9 cellular contexts compared by ENCODE assay signal in genomic region chr15:64776402-64776786, GRCh38. TPM values are rescaled to one million over a fixed set of nuclear protein-coding genes. Genes with fewer than 3 reads are reported as not detected.
DNase-seq lines count a peak whose midpoint lies in the region; ATAC-seq and TF ChIP-seq lines count a peak whose summit lies in the region.
"Had no signal": no experiment of that assay in that cellular context is flagged by ENCODE, and none has a peak within 500 bp of the region (broad histone marks: within the 10 kb centered on the region; RNA-seq: fewer than 3 reads in every experiment).

No MANE protein-coding gene starts in this region.

- H3K4me3 Mint-ChIP-seq in CD4-positive, alpha-beta memory T cell: peak overlapping the region in 7 of 8 donors; percentile 47 to 80 (median 62)
- H3K4me3 Mint-ChIP-seq in HFFc6: no peak overlapping the region; the same call in 1 of the 2 replicates

- POLR2A ChIA-PET in CD4-positive, alpha-beta memory T cell (lab: Charles Lee; ENCODE audit: partially characterized antibody): no interaction called here

- no peaks in the 10 kb centered on the region for H3K9me3 ChIP-seq in CD4-positive, alpha-beta memory T cell (ENCODE audit: control insufficient read depth in 1 of 2, low read length in 2 of 2)
- no peaks in the 10 kb centered on the region for H3K9me3 ChIP-seq in RWPE2 (ENCODE audit: severe bottlenecking)
- H3K9me3 ChIP-seq in hepatocyte (ENCODE audit: low read depth): no peaks in the 10 kb centered on the region

- H3K4me2 ChIP-seq in hepatocyte: peak overlapping the region; percentile 100

- no peaks in the 10 kb centered on the region for H3K9me3 Mint-ChIP-seq in CD4-positive, alpha-beta memory T cell
- H3K9me3 Mint-ChIP-seq in HFFc6: no peaks in the 10 kb centered on the region

- WGBS in hepatocyte (ENCODE audit: low lambda C conversion rate, missing lambda C conversion rate): 9% methylated on average over 25 of the region's 25 CpGs

- peaks cover 0 to 13% (median 4%) of the 10 kb centered on the region in 4 donors for H3K4me1 Mint-ChIP-seq in CD4-positive, alpha-beta memory T cell
- no peaks in the 10 kb centered on the region for H3K4me1 Mint-ChIP-seq in HFFc6 (ENCODE audit: low read depth)

- peaks cover 17 to 26% of the 10 kb centered on the region in 2 donors for H3K27me3 Mint-ChIP-seq in CD4-positive, alpha-beta memory T cell
- H3K27me3 Mint-ChIP-seq in HFFc6 (ENCODE audit: insufficient read depth): peaks cover 37% of the 10 kb centered on the region

- H3K4me1 ChIP-seq in CD4-positive, alpha-beta memory T cell (ENCODE audit: insufficient read depth, low read length): no peaks in the 10 kb centered on the region
- H3K4me1 ChIP-seq in RWPE2 (ENCODE audit: insufficient read depth, poor library complexity, severe bottlenecking) (no peaks in the 10 kb centered on the region), hepatocyte (ENCODE audit: insufficient read depth) (peaks cover 6% of the 10 kb centered on the region), rectal smooth muscle tissue (ENCODE audit: control insufficient read depth, insufficient read depth, low read length) (peaks cover 16% of the 10 kb centered on the region)

- CTCF ChIA-PET in CD4-positive, alpha-beta memory T cell (lab: Charles Lee; ENCODE audit: partially characterized antibody): no interaction called here

- peak overlapping the region; percentile 99 for H2AFZ ChIP-seq in hepatocyte

- peaks cover 3% of the 10 kb centered on the region for H3K79me2 ChIP-seq in hepatocyte

- TF ChIP-seq CTCF in RWPE2 (IDR thresholded peaks at IDR 0.05; ENCODE audit: poor library complexity, severe bottlenecking): no peak
- no peak for TF ChIP-seq CTCF in hepatocyte (IDR thresholded peaks at IDR 0.05; ENCODE audit: poor library complexity)
- TF ChIP-seq CTCF in HFFc6 (IDR thresholded peaks at IDR 0.05): no peak

- intact Hi-C loops in CD4-positive, alpha-beta memory T cell (cut with micrococcal nuclease): no loop called here
- intact Hi-C loops in posterior cingulate gyrus (cut with DNase I): no loop called here

- no peaks in the 10 kb centered on the region for H4K20me1 ChIP-seq in hepatocyte (ENCODE audit: insufficient read depth, poor library complexity, severe bottlenecking)

- no peak for DNase-seq in CD4-positive, alpha-beta memory T cell
- DNase-seq in RWPE2 (ENCODE audit: low spot score): no peak
- no peak for DNase-seq in hepatocyte (ENCODE audit: low spot score)
- no peak for DNase-seq in HFFc6
- DNase-seq in posterior cingulate gyrus: no peak
- DNase-seq in NCI-H1694 (lab: John Stamatoyannopoulos, UW): no peak
- DNase-seq: head of caudate nucleus had no signal

- ATAC-seq in RWPE2 (ENCODE audit: low read depth) (no peak), HG02763 (IDR thresholded peaks at IDR 0.05; ENCODE audit: unreplicated experiment) (no peak)

- H3K9me2 ChIP-seq in hepatocyte (replicated peaks; ENCODE audit: insufficient read depth): no peaks in the 10 kb centered on the region

- no peaks in the 10 kb centered on the region for H3K36me3 Mint-ChIP-seq in CD4-positive, alpha-beta memory T cell
- H3K36me3 Mint-ChIP-seq in HFFc6 (ENCODE audit: low read depth): no peaks in the 10 kb centered on the region

- H3K27me3 ChIP-seq in CD4-positive, alpha-beta memory T cell (ENCODE audit: insufficient read depth, low read length): peaks cover 6% of the 10 kb centered on the region
- H3K27me3 ChIP-seq in RWPE2 (ENCODE audit: insufficient read depth, poor library complexity, severe bottlenecking): peaks cover 15% of the 10 kb centered on the region
- H3K27me3 ChIP-seq in hepatocyte: no peaks in the 10 kb centered on the region
- no peaks in the 10 kb centered on the region for H3K27me3 ChIP-seq in rectal smooth muscle tissue (ENCODE audit: control insufficient read depth, insufficient read depth, low read length)

- H3K4me3 ChIP-seq in CD4-positive, alpha-beta memory T cell (ENCODE audit: low read length in 2 of 2): no peak overlapping the region
- peak overlapping the region; percentile 69 for H3K4me3 ChIP-seq in RWPE2 (ENCODE audit: severe bottlenecking)
- H3K4me3 ChIP-seq in hepatocyte: peak overlapping the region; percentile 99
- H3K4me3 ChIP-seq in rectal smooth muscle tissue (ENCODE audit: low read length): peak overlapping the region; percentile 73

- no peaks in the 10 kb centered on the region for H3K36me3 ChIP-seq in CD4-positive, alpha-beta memory T cell (ENCODE audit: insufficient read depth, low read length)
- H3K36me3 ChIP-seq in RWPE2 (ENCODE audit: low read depth): no peaks in the 10 kb centered on the region
- H3K36me3 ChIP-seq in hepatocyte (replicated peaks; ENCODE audit: insufficient read depth, low read depth): no peaks in the 10 kb centered on the region
- no peaks in the 10 kb centered on the region for H3K36me3 ChIP-seq in rectal smooth muscle tissue (ENCODE audit: control insufficient read depth, insufficient read depth, low read length)

- H3K27ac ChIP-seq in CD4-positive, alpha-beta memory T cell (ENCODE audit: low read depth, low read length): no peak overlapping the region
- H3K27ac ChIP-seq in RWPE2 (ENCODE audit: poor library complexity, severe bottlenecking) (no peak overlapping the region), hepatocyte (no peak overlapping the region), rectal smooth muscle tissue (ENCODE audit: low read depth, low read length) (peak overlapping the region; percentile 95)

- H3K27ac Mint-ChIP-seq in CD4-positive, alpha-beta memory T cell: peak overlapping the region in 2 of 7 donors; percentile 12 to 60
- no peak overlapping the region for H3K27ac Mint-ChIP-seq in HFFc6

- peak overlapping the region; percentile 70 for H3K9ac ChIP-seq in rectal smooth muscle tissue (ENCODE audit: low read length)

RNA-seq across cellular contexts. Expression of gene RBPMS2, which starts 1.0 kb away (rescaled TPM):
- not detected for total RNA-seq in CD4-positive, alpha-beta memory T cell
- polyA plus RNA-seq in CD4-positive, alpha-beta memory T cell: not detected
- 0.27 and 1.2 TPM in 2 replicates for total RNA-seq in hepatocyte
- polyA plus RNA-seq in hepatocyte: 17.0 and 18.0 TPM in 2 replicates
- under 1 TPM in 1 of 6 experiments, not detected in 5; 0.14 TPM for total RNA-seq in HFFc6 (2021; fragmentation: NEBNext Ultra II Directional; extraction: Animal tissue kit (Norgen Biotek cat#: 25700))

RNA-seq across cellular contexts. Expression of gene PIF1, which starts 49.1 kb away (rescaled TPM):
- total RNA-seq in CD4-positive, alpha-beta memory T cell: under 1 TPM; 0.17 to 0.58 TPM
- not detected for polyA plus RNA-seq in CD4-positive, alpha-beta memory T cell
- total RNA-seq in hepatocyte: 0.76 and 1.5 TPM in 2 replicates
- polyA plus RNA-seq in hepatocyte: 3.3 and 3.8 TPM in 2 replicates
- total RNA-seq in HFFc6 (2021; fragmentation: NEBNext Ultra II Directional; extraction: Animal tissue kit (Norgen Biotek cat#: 25700)): 10 to 100 TPM in 1 of 6 experiments, 1 to 10 TPM in 5; 4.0 to 10.7 (median 8.4) TPM

Comparison
In these comparisons a context has a peak if more than half of its experiments do, and no peak if none do; other contexts are left out.
1. H3K4me3 ChIP-seq: peak in RWPE2 (single experiment), hepatocyte (single experiment) and rectal smooth muscle tissue (single experiment); none in CD4-positive, alpha-beta memory T cell (0 of 2).